ENCODE assay signal across 21 cellular contexts in the genomic region with DNA sequence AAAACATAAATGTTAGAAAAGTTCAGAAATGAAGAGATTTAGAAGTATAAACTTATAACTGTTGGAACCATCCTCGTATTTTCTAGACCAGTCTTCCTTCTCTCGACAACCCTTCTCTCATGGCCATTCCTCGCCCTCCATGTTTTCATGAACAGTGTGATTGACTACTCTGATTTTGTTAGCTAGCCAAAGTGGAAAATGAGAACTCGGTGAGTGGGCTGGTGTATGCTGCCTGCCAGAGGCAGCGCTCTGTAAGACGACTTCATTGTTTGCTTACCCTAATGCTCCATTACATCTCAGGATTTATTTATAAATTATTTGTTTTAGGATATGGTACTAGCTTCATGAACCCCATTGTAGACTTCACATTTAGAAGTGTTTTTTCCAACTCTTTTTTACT.
A peak's percentile ranks its signal among the peaks of the same experiment; 100 is the strongest.
DNase-seq lines count a peak whose midpoint lies in the region; ATAC-seq and TF ChIP-seq lines count a peak whose summit lies in the region.
"Had no signal": no experiment of that assay in that cellular context is flagged by ENCODE, and none has a peak within 500 bp of the region (broad histone marks: within the 10 kb centered on the region; RNA-seq: fewer than 3 reads in every experiment).

No MANE protein-coding gene starts in this region.

- H3K4me1 ChIP-seq in right atrium auricular region, result peaks cover 0 to 71% of the 10 kb centered on the region in 2 donors
- H3K4me1 ChIP-seq in esophagus squamous epithelium, result peaks cover 0 to 70% (median 5%) of the 10 kb centered on the region in 3 donors
- peaks cover 12 to 27% of the 10 kb centered on the region in 2 donors for H3K4me1 ChIP-seq in aorta (ENCODE audit: control insufficient read depth in 1 of 2, insufficient read depth in 2 of 2, low read length in 2 of 2)
- H3K4me1 ChIP-seq: colonic mucosa had no signal

- H3K36me3 ChIP-seq in right atrium auricular region (peaks cover 34% of the 10 kb centered on the region), esophagus squamous epithelium (peaks cover 0 to 26% (median 0%) of the 10 kb centered on the region in 3 donors), aorta (ENCODE audit: control insufficient read depth in 1 of 2, insufficient read depth in 2 of 2, low read length in 1 of 2) (no peaks in the 10 kb centered on the region)
- H3K36me3 ChIP-seq: upper lobe of left lung, WERI-Rb-1 had no signal

- H3K9me3 ChIP-seq in right atrium auricular region (no peaks in the 10 kb centered on the region), esophagus squamous epithelium (no peaks in the 10 kb centered on the region), aorta (ENCODE audit: control insufficient read depth, low read length) (no peaks in the 10 kb centered on the region)
- H3K9me3 ChIP-seq: colonic mucosa, upper lobe of left lung had no signal

- TF ChIP-seq CTCF in right atrium auricular region (IDR thresholded peaks at IDR 0.05), result no peak
- no peak for TF ChIP-seq CTCF in esophagus squamous epithelium (IDR thresholded peaks at IDR 0.05)
- TF ChIP-seq CTCF in progenitor cell of endocrine pancreas (IDR thresholded peaks at IDR 0.05; ENCODE audit: unreplicated experiment), result no peak

- H3K4me3 Mint-ChIP-seq in progenitor cell of endocrine pancreas (ENCODE audit: low read depth), result no peak overlapping the region
- H3K4me3 Mint-ChIP-seq: CD8-positive, alpha-beta T cell; IgD-negative memory B cell; T-helper 1 cell treated with Interleukin-12 subunit alpha and Interleukin-12 subunit beta and Interleukin-4 antibody, amounts not matched to agents 30 μg/mL and 1 μg/mL, for 36 hours had no signal

- H3K27ac Mint-ChIP-seq in progenitor cell of endocrine pancreas, result peak overlapping the region; percentile 35
- H3K27ac Mint-ChIP-seq: CD8-positive, alpha-beta T cell; IgD-negative memory B cell; T-helper 1 cell treated with Interleukin-12 subunit alpha and Interleukin-12 subunit beta and Interleukin-4 antibody, amounts not matched to agents 30 μg/mL and 1 μg/mL, for 36 hours had no signal

- WGBS in esophagus squamous epithelium, 2 donors, result 75 to 77% methylated on average over 6 of the region's 6 CpGs
- WGBS in aorta, 2 donors, result 7 to 11% methylated on average over 6 of the region's 6 CpGs

- intact Hi-C loops in Right ventricle myocardium inferior (cut with DNase I) (no loop called here), esophagus squamous epithelium (cut with DNase I) (no loop called here), aorta (cut with DNase I) (loop anchor here in 1 of 2 donors (10.0 kb wide), 1 partner anchor 148 kb away; no protein-coding TSS in a partner anchor)

- DNase-seq in right atrium auricular region (ENCODE audit: low spot score) (no peak), Right ventricle myocardium inferior (ENCODE audit: missing footprints) (no peak), esophagus squamous epithelium (lab: John Stamatoyannopoulos, UW) (no peak), progenitor cell of endocrine pancreas (ENCODE audit: low spot score, unreplicated experiment) (no peak), aorta (no peak), SKM-1 (lab: John Stamatoyannopoulos, UW; ENCODE audit: unreplicated experiment) (no peak), middle frontal gyrus (ENCODE audit: extremely low spot score, low spot score) (no peak), erythroblast (lab: John Stamatoyannopoulos, UW) (no peak)
- DNase-seq: ACHN; activated CD4-positive, alpha-beta T cell treated with anti-CD3 and anti-CD28 coated beads, Interleukin-2, amount 50 U/mL, for 4 hours; amygdala; CD8-positive, alpha-beta T cell; colonic mucosa; DMS79 treated with DMSO at 0.1 percent for 48 hours; NCI-H1694; NCI-H345; stimulated activated CD4-positive, alpha-beta T cell treated with anti-CD3 and anti-CD28 coated beads, Interleukin-12 subunit alpha, Interleukin-12 subunit beta, amount 100 ng/mL, for 4 hours; upper lobe of left lung; WERI-Rb-1 had no signal

- H3K36me3 Mint-ChIP-seq in progenitor cell of endocrine pancreas (ENCODE audit: insufficient read depth), result peaks cover 14% of the 10 kb centered on the region
- H3K36me3 Mint-ChIP-seq: CD8-positive, alpha-beta T cell had no signal

- peaks cover 7% of the 10 kb centered on the region for H3K4me1 Mint-ChIP-seq in progenitor cell of endocrine pancreas (ENCODE audit: low read depth)

- no peak for TF ChIP-seq POLR2A in esophagus squamous epithelium (IDR thresholded peaks at IDR 0.05)
- no peak for TF ChIP-seq POLR2A in erythroblast (IDR thresholded peaks at IDR 0.05; ENCODE audit: low read length)

- H3K9me3 Mint-ChIP-seq in progenitor cell of endocrine pancreas (ENCODE audit: low read depth), result peaks cover 7% of the 10 kb centered on the region
- H3K9me3 Mint-ChIP-seq: CD8-positive, alpha-beta T cell; T-helper 1 cell treated with Interleukin-12 subunit alpha and Interleukin-12 subunit beta and Interleukin-4 antibody, amounts not matched to agents 30 μg/mL and 1 μg/mL, for 36 hours had no signal

- H3K27me3 ChIP-seq in right atrium auricular region (no peaks in the 10 kb centered on the region), esophagus squamous epithelium (no peaks in the 10 kb centered on the region), aorta (ENCODE audit: control insufficient read depth in 1 of 2, insufficient read depth in 2 of 2, low read length in 1 of 2) (no peaks in the 10 kb centered on the region)
- H3K27me3 ChIP-seq: colonic mucosa, upper lobe of left lung had no signal

- H3K4me3 ChIP-seq in right atrium auricular region, result no peak overlapping the region
- no peak overlapping the region for H3K4me3 ChIP-seq in esophagus squamous epithelium
- no peak overlapping the region for H3K4me3 ChIP-seq in aorta (ENCODE audit: low read length in 2 of 2)
- H3K4me3 ChIP-seq: colonic mucosa, upper lobe of left lung had no signal

- ATAC-seq in Right ventricle myocardium inferior (no peak), aorta (ENCODE audit: low FRiP score) (no peak)
- ATAC-seq: CD8-positive, alpha-beta T cell had no signal

- H3K27me3 Mint-ChIP-seq in progenitor cell of endocrine pancreas, result no peaks in the 10 kb centered on the region

- H3K27ac ChIP-seq in right atrium auricular region (peak overlapping the region; percentile 54 to 77), esophagus squamous epithelium (peak overlapping the region in 3 of 4 donors; percentile 69 to 76 (median 71)), aorta (ENCODE audit: low read depth in 1 of 2, low read length in 2 of 2) (peak overlapping the region; percentile 61 to 97)
- H3K27ac ChIP-seq: colonic mucosa, WERI-Rb-1 had no signal
